In genomic region chr7:140212100-140212881, GRCh38 we compare ENCODE assay signal across 9 cellular contexts. TPM values are rescaled to one million over a fixed set of nuclear protein-coding genes. Genes with fewer than 3 reads are reported as not detected.
A peak's percentile ranks its signal among the peaks of the same experiment; 100 is the strongest.
DNase-seq lines count a peak whose midpoint lies in the region; ATAC-seq, FAIRE-seq and TF ChIP-seq lines count a peak whose summit lies in the region.
"Had no signal": no experiment of that assay in that cellular context is flagged by ENCODE, and none has a peak within 500 bp of the region (broad histone marks: within the 10 kb centered on the region; RNA-seq: fewer than 3 reads in every experiment).

No MANE protein-coding gene starts in this region.

- POLR2A ChIA-PET in activated CD4-positive, alpha-beta memory T cell treated with anti-CD3 and anti-CD28 coated beads, Interleukin-2, amount 10 ng/mL, durations not matched to agents 7 days and 5 days (lab: Charles Lee): interaction anchor here (0.6 to 16.0 kb wide), 11 partner anchors 10 to 265 kb away, joined by 3 to 318 read pairs (median 4); partner anchors contain the start of gene KDM7A

- no peak for FAIRE-seq in pancreas (lab: Jason Lieb, UNC)

- DNase-seq in natural killer cell treated with Interleukin-12 subunit alpha and Interleukin-12 subunit beta and Interleukin-15 and Interleukin-18, amount 100 ng/mL, for 72 hours (ENCODE audit: low spot score): no peak
- DNase-seq in natural killer cell (no peak), stomach (peak; percentile 70), ureter (ENCODE audit: low spot score) (no peak), prostate gland (ENCODE audit: low spot score) (no peak), pancreas (no peak)
- DNase-seq in activated CD4-positive, alpha-beta memory T cell treated with anti-CD3 and anti-CD28 coated beads, Interleukin-2, amount 10 ng/mL, durations not matched to agents 7 days and 5 days: peak; percentile 66

- peaks cover 37 to 48% of the 10 kb centered on the region in 2 donors for H3K4me1 Mint-ChIP-seq in natural killer cell treated with Interleukin-12 subunit alpha and Interleukin-12 subunit beta and Interleukin-15 and Interleukin-18, amount 100 ng/mL, for 72 hours (ENCODE audit: low read depth in 2 of 2)
- H3K4me1 Mint-ChIP-seq in natural killer cell: peaks cover 40% of the 10 kb centered on the region in 2 donors
- H3K4me1 Mint-ChIP-seq in activated CD4-positive, alpha-beta memory T cell treated with anti-CD3 and anti-CD28 coated beads, Interleukin-2, amount 10 ng/mL, durations not matched to agents 7 days and 5 days: peaks cover 79% of the 10 kb centered on the region

- intact Hi-C loops in natural killer cell (cut with micrococcal nuclease): no loop called here
- intact Hi-C loops in stomach (cut with DNase I; ENCODE audit: low total_unique reads): no loop called here
- intact Hi-C loops in prostate gland (cut with DNase I): no loop called here
- intact Hi-C loops in pancreas (cut with DNase I): no loop called here

- no peak for TF ChIP-seq CTCF in natural killer cell (IDR thresholded peaks at IDR 0.05)
- TF ChIP-seq CTCF in stomach (IDR thresholded peaks at IDR 0.05): no peak
- TF ChIP-seq CTCF in prostate gland (IDR thresholded peaks at IDR 0.05): no peak
- no peak for TF ChIP-seq CTCF in pancreas (IDR thresholded peaks at IDR 0.05)

- no peaks in the 10 kb centered on the region for H3K36me3 Mint-ChIP-seq in natural killer cell treated with Interleukin-12 subunit alpha and Interleukin-12 subunit beta and Interleukin-15 and Interleukin-18, amount 100 ng/mL, for 72 hours
- H3K36me3 Mint-ChIP-seq in natural killer cell: no peaks in the 10 kb centered on the region
- peaks cover 14% of the 10 kb centered on the region for H3K36me3 Mint-ChIP-seq in activated CD4-positive, alpha-beta memory T cell treated with anti-CD3 and anti-CD28 coated beads, Interleukin-2, amount 10 ng/mL, durations not matched to agents 7 days and 5 days (ENCODE audit: low read depth)

- no peaks in the 10 kb centered on the region for H3K27me3 ChIP-seq in stomach
- H3K27me3 ChIP-seq in prostate gland (replicated peaks; ENCODE audit: insufficient read depth): no peaks in the 10 kb centered on the region
- no peaks in the 10 kb centered on the region for H3K27me3 ChIP-seq in pancreas

- H3K27me3 Mint-ChIP-seq in natural killer cell treated with Interleukin-12 subunit alpha and Interleukin-12 subunit beta and Interleukin-15 and Interleukin-18, amount 100 ng/mL, for 72 hours: peaks cover 0 to 1% of the 10 kb centered on the region in 2 donors
- no peaks in the 10 kb centered on the region for H3K27me3 Mint-ChIP-seq in natural killer cell (ENCODE audit: low read depth in 2 of 2)
- H3K27me3 Mint-ChIP-seq in activated CD4-positive, alpha-beta memory T cell treated with anti-CD3 and anti-CD28 coated beads, Interleukin-2, amount 10 ng/mL, durations not matched to agents 7 days and 5 days: no peaks in the 10 kb centered on the region

- ATAC-seq in natural killer cell treated with Interleukin-12 subunit alpha and Interleukin-12 subunit beta and Interleukin-15 and Interleukin-18, amount 100 ng/mL, for 72 hours: peak in 1 of 2 donors; percentile 80
- ATAC-seq in natural killer cell (no peak), HG02973 (IDR thresholded peaks at IDR 0.05; ENCODE audit: unreplicated experiment) (peak; percentile 56), pancreas (no peak)

- WGBS in stomach, 5 donors: 51 to 59% (median 54%) methylated on average over 10 of the region's 10 CpGs
- 77% methylated on average over 10 of the region's 10 CpGs for WGBS in prostate gland
- 89 to 92% methylated on average over 10 of the region's 10 CpGs for WGBS in pancreas, 2 donors

- H3K27ac ChIP-seq in stomach: peak overlapping the region; percentile 75 to 88 (median 87)
- H3K27ac ChIP-seq in prostate gland: no peak overlapping the region
- H3K27ac ChIP-seq in pancreas: no peak overlapping the region
- H3K27ac ChIP-seq: C4-2B had no signal

- no peak for TF ChIP-seq EP300 in stomach (IDR thresholded peaks at IDR 0.05)

- peaks cover 6% of the 10 kb centered on the region for H3K9me3 Mint-ChIP-seq in natural killer cell treated with Interleukin-12 subunit alpha and Interleukin-12 subunit beta and Interleukin-15 and Interleukin-18, amount 100 ng/mL, for 72 hours
- H3K9me3 Mint-ChIP-seq in natural killer cell: no peaks in the 10 kb centered on the region
- H3K9me3 Mint-ChIP-seq in activated CD4-positive, alpha-beta memory T cell treated with anti-CD3 and anti-CD28 coated beads, Interleukin-2, amount 10 ng/mL, durations not matched to agents 7 days and 5 days: peaks cover 7% of the 10 kb centered on the region

- TF ChIP-seq POLR2A in stomach (IDR thresholded peaks at IDR 0.05) (no peak), prostate gland (IDR thresholded peaks at IDR 0.05) (no peak)

- H3K36me3 ChIP-seq in stomach: no peaks in the 10 kb centered on the region
- H3K36me3 ChIP-seq in prostate gland: no peaks in the 10 kb centered on the region
- H3K36me3 ChIP-seq in pancreas: no peaks in the 10 kb centered on the region

- H3K9me3 ChIP-seq in stomach: peaks cover 0 to 4% (median 0%) of the 10 kb centered on the region in 4 donors
- H3K9me3 ChIP-seq in prostate gland: no peaks in the 10 kb centered on the region
- no peaks in the 10 kb centered on the region for H3K9me3 ChIP-seq in pancreas

- CTCF ChIA-PET in activated CD4-positive, alpha-beta memory T cell treated with anti-CD3 and anti-CD28 coated beads, Interleukin-2, amount 10 ng/mL, durations not matched to agents 7 days and 5 days (lab: Charles Lee): interaction anchor here (1.1 kb wide), 1 partner anchor 13 kb away, joined by 3 read pairs; no protein-coding TSS in a partner anchor

- H3K27ac Mint-ChIP-seq in natural killer cell treated with Interleukin-12 subunit alpha and Interleukin-12 subunit beta and Interleukin-15 and Interleukin-18, amount 100 ng/mL, for 72 hours: peak overlapping the region in 1 of 2 donors; percentile 86
- peak overlapping the region in 1 of 2 donors; percentile 47 for H3K27ac Mint-ChIP-seq in natural killer cell
- H3K27ac Mint-ChIP-seq in activated CD4-positive, alpha-beta memory T cell treated with anti-CD3 and anti-CD28 coated beads, Interleukin-2, amount 10 ng/mL, durations not matched to agents 7 days and 5 days: peak overlapping the region; percentile 94

- peak overlapping the region; percentile 80 for H3K4me3 Mint-ChIP-seq in natural killer cell treated with Interleukin-12 subunit alpha and Interleukin-12 subunit beta and Interleukin-15 and Interleukin-18, amount 100 ng/mL, for 72 hours
- no peak overlapping the region for H3K4me3 Mint-ChIP-seq in natural killer cell
- H3K4me3 Mint-ChIP-seq in activated CD4-positive, alpha-beta memory T cell treated with anti-CD3 and anti-CD28 coated beads, Interleukin-2, amount 10 ng/mL, durations not matched to agents 7 days and 5 days: peak overlapping the region; percentile 4

- no peak overlapping the region for H3K4me3 ChIP-seq in stomach
- H3K4me3 ChIP-seq in prostate gland: no peak overlapping the region
- H3K4me3 ChIP-seq in pancreas: no peak overlapping the region

- H3K4me1 ChIP-seq in stomach (peaks cover 4 to 33% (median 19%) of the 10 kb centered on the region in 4 donors), prostate gland (replicated peaks) (no peaks in the 10 kb centered on the region), pancreas (peaks cover 3 to 13% (median 7%) of the 10 kb centered on the region in 3 donors)

RNA-seq across cellular contexts. Expression of gene KDM7A, which starts 35.5 kb away (rescaled TPM):
- total RNA-seq in natural killer cell treated with Interleukin-12 subunit alpha and Interleukin-12 subunit beta and Interleukin-15 and Interleukin-18, amount 100 ng/mL, for 72 hours: 10 to 100 TPM; 12.6 to 14.5 TPM
- total RNA-seq in natural killer cell: 10 to 100 TPM; 25.2 to 38.1 (median 36.1) TPM
- 10 to 100 TPM; 24.3 to 25.9 TPM for total RNA-seq in activated CD4-positive, alpha-beta memory T cell treated with anti-CD3 and anti-CD28 coated beads, Interleukin-2, amount 10 ng/mL, durations not matched to agents 7 days and 5 days
- total RNA-seq in stomach: 10 to 100 TPM; 13.0 to 49.8 (median 24.6) TPM
- 1 to 10 TPM; 2.3 to 6.9 (median 3.4) TPM for polyA plus RNA-seq in stomach
- 17.7 TPM for total RNA-seq in ureter
- total RNA-seq in prostate gland: 10 to 100 TPM in 1 of 2 donors, 1 to 10 TPM in 1; 9.6 to 26.5 TPM
- 1 to 10 TPM; 5.2 to 8.5 (median 6.7) TPM for total RNA-seq in pancreas
- 1 to 10 TPM; 3.3 to 4.5 TPM for polyA plus RNA-seq in pancreas

Comparison
In these comparisons a context has a peak if more than half of its experiments do, and no peak if none do; other contexts are left out.
1. DNase-seq: peak in activated CD4-positive, alpha-beta memory T cell treated with anti-CD3 and anti-CD28 coated beads, Interleukin-2, amount 10 ng/mL, durations not matched to agents 7 days and 5 days (single experiment) and stomach (single experiment); none in natural killer cell treated with Interleukin-12 subunit alpha and Interleukin-12 subunit beta and Interleukin-15 and Interleukin-18, amount 100 ng/mL, for 72 hours (single experiment), natural killer cell (single experiment), ureter (single experiment), prostate gland (single experiment) and pancreas (0 of 6).
2. H3K27ac ChIP-seq: peak in stomach (5 of 5); none in prostate gland (0 of 2) and pancreas (0 of 4).